In genomic region chr13:20566424-20566916, GRCh38 we compare ENCODE assay signal across 8 cellular contexts. TPM values are rescaled to one million over a fixed set of nuclear protein-coding genes. Genes with fewer than 3 reads are reported as not detected.
DNase-seq lines count a peak whose midpoint lies in the region; ATAC-seq, FAIRE-seq and TF ChIP-seq lines count a peak whose summit lies in the region.

No MANE protein-coding gene starts in this region.

- H4K20me1 ChIP-seq in keratinocyte (ENCODE audit: control insufficient read depth, extremely low read depth, insufficient read depth, low read length) = no peaks in the 10 kb centered on the region

- H3K9me3 Mint-ChIP-seq in stimulated activated memory B cell treated with anti-CD40 and anti-IgM and Interleukin-4, amounts not matched to agents 10 μg/mL and 1 μg/mL and 100 μg/mL, for 72 hours = peaks cover 6% of the 10 kb centered on the region

- H3K4me3 ChIP-seq in AG04450 (ENCODE audit: low read depth, low read length) = peak overlapping the region; percentile 79
- H3K4me3 ChIP-seq in body of pancreas = peak overlapping the region; percentile 70 to 90
- H3K4me3 ChIP-seq in keratinocyte (ENCODE audit: control insufficient read depth in 2 of 3, extremely low read depth in 1 of 3, insufficient read depth in 2 of 3, low read depth in 1 of 3, low read length in 3 of 3) = peak overlapping the region; percentile 68 to 80 (median 69)

- FAIRE-seq in GM12892 (lab: Jason Lieb, UNC) = peak; percentile 58
- FAIRE-seq in keratinocyte (lab: Jason Lieb, UNC) = peak; percentile 29

- no peaks in the 10 kb centered on the region for H3K27me3 Mint-ChIP-seq in stimulated activated memory B cell treated with anti-CD40 and anti-IgM and Interleukin-4, amounts not matched to agents 10 μg/mL and 1 μg/mL and 100 μg/mL, for 72 hours

- peak overlapping the region; percentile 97 for H3K4me3 Mint-ChIP-seq in stimulated activated memory B cell treated with anti-CD40 and anti-IgM and Interleukin-4, amounts not matched to agents 10 μg/mL and 1 μg/mL and 100 μg/mL, for 72 hours

- H3K9me3 ChIP-seq in AG04450 (ENCODE audit: control insufficient read depth, insufficient read depth, low read length) (peaks cover 15% of the 10 kb centered on the region), body of pancreas (no peaks in the 10 kb centered on the region), keratinocyte (ENCODE audit: control insufficient read depth, low read depth, low read length) (peaks cover 6% of the 10 kb centered on the region)

- H3K4me1 ChIP-seq in body of pancreas (peaks cover 7% of the 10 kb centered on the region), keratinocyte (ENCODE audit: control insufficient read depth, extremely low read depth, insufficient read depth, low read length) (peaks cover 2% of the 10 kb centered on the region)

- TF ChIP-seq POLR2A in GM12892 (IDR thresholded peaks at IDR 0.05; ENCODE audit: low read depth, low read length) (no peak), body of pancreas (IDR thresholded peaks at IDR 0.05) (no peak)

- 1 to 2% methylated on average over 21 to 23 of the region's 23 CpGs for WGBS in body of pancreas, 2 donors

- CTCF ChIA-PET in AG04450 (lab: Charles Lee) = no interaction called here

- H3K27me3 ChIP-seq in AG04450 (ENCODE audit: control insufficient read depth, insufficient read depth, low read length) = no peaks in the 10 kb centered on the region
- H3K27me3 ChIP-seq in body of pancreas = no peaks in the 10 kb centered on the region
- no peaks in the 10 kb centered on the region for H3K27me3 ChIP-seq in keratinocyte (ENCODE audit: control insufficient read depth, extremely low read depth, insufficient read depth, low read length)

- ATAC-seq in HG03095 (IDR thresholded peaks at IDR 0.05; ENCODE audit: unreplicated experiment) (peak; percentile 28), body of pancreas (peak; percentile 66), HG03159 (IDR thresholded peaks at IDR 0.05; ENCODE audit: unreplicated experiment) (no peak)
- ATAC-seq in stimulated activated memory B cell treated with anti-CD40 and anti-IgM and Interleukin-4, amounts not matched to agents 10 μg/mL and 1 μg/mL and 100 μg/mL, for 72 hours = no peak

- POLR2A ChIA-PET in AG04450 (lab: Yijun Ruan, JAX) = no interaction called here

- peak overlapping the region; percentile 87 for H2AFZ ChIP-seq in keratinocyte (ENCODE audit: control insufficient read depth, low read length)

- H3K4me1 Mint-ChIP-seq in stimulated activated memory B cell treated with anti-CD40 and anti-IgM and Interleukin-4, amounts not matched to agents 10 μg/mL and 1 μg/mL and 100 μg/mL, for 72 hours = peaks cover 9% of the 10 kb centered on the region

- peak overlapping the region; percentile 96 for H3K27ac Mint-ChIP-seq in stimulated activated memory B cell treated with anti-CD40 and anti-IgM and Interleukin-4, amounts not matched to agents 10 μg/mL and 1 μg/mL and 100 μg/mL, for 72 hours

- dilution Hi-C loops in keratinocyte (cut with MboI; ENCODE audit: extremely low pct_ligation_motif_present, low sequenced_read_pairs) = no loop called here

- H3K36me3 ChIP-seq in body of pancreas (replicated peaks in 1 of 2; ENCODE audit: insufficient read depth in 1 of 2, low read depth in 2 of 2) (no peaks in the 10 kb centered on the region), keratinocyte (ENCODE audit: control insufficient read depth in 2 of 2, extremely low read depth in 1 of 2, insufficient read depth in 2 of 2, low read length in 2 of 2) (no peaks in the 10 kb centered on the region)

- H3K27ac ChIP-seq in AG04450 (ENCODE audit: low read depth, low read length) (peak overlapping the region; percentile 87), body of pancreas (peak overlapping the region; percentile 66 to 95 (median 86)), keratinocyte (ENCODE audit: control insufficient read depth, insufficient read depth, low read length) (peak overlapping the region; percentile 64)

- peaks cover 5% of the 10 kb centered on the region for H3K36me3 Mint-ChIP-seq in stimulated activated memory B cell treated with anti-CD40 and anti-IgM and Interleukin-4, amounts not matched to agents 10 μg/mL and 1 μg/mL and 100 μg/mL, for 72 hours

- DNase-seq in AG04450 (ENCODE audit: low read depth, low spot score) (peak; percentile 53), GM12892 (ENCODE audit: insufficient read length) (no peak), NCI-H82 treated with DMSO at 0.1 percent for 48 hours (lab: John Stamatoyannopoulos, UW; ENCODE audit: unreplicated experiment) (peak; percentile 95), body of pancreas (peak in 2 of 4 donors; percentile 48 to 55), keratinocyte (ENCODE audit: low read depth, low spot score) (no peak)

- H3K9me1 ChIP-seq in keratinocyte (ENCODE audit: control insufficient read depth, extremely low read depth, insufficient read depth, low read length) = no peaks in the 10 kb centered on the region

- H3K4me2 ChIP-seq in keratinocyte (ENCODE audit: control insufficient read depth, extremely low read depth, insufficient read depth, low read depth, low read length) = peak overlapping the region; percentile 79

- no peaks in the 10 kb centered on the region for H3K79me2 ChIP-seq in keratinocyte (ENCODE audit: control insufficient read depth, insufficient read depth, low read length)

- intact Hi-C loops in body of pancreas (cut with DNase I) = no loop called here

- TF ChIP-seq CTCF in AG04450 (IDR thresholded peaks at IDR 0.05; ENCODE audit: low read depth, low read length) (no peak), body of pancreas (IDR thresholded peaks at IDR 0.05) (no peak), keratinocyte (optimal IDR thresholded peaks at IDR 0.05 in 1 of 3, IDR thresholded peaks at IDR 0.05 in 1 of 3, conservative IDR thresholded peaks at IDR 0.05 in 1 of 3; ENCODE audit: extremely low read depth in 1 of 3, insufficient read depth in 2 of 3, low read length in 3 of 3) (no peak)

- peak overlapping the region; percentile 71 for H3K9ac ChIP-seq in keratinocyte (ENCODE audit: control insufficient read depth, extremely low read depth, insufficient read depth, low read length)

RNA-seq across cellular contexts. Expression of gene IFT88, which starts 0.5 kb away (rescaled TPM):
- polyA plus RNA-seq in AG04450 (2011; rRNA removed) = 11.0 and 15.8 TPM in 2 replicates
- 11.4 and 12.6 TPM in 2 replicates for polyA minus RNA-seq in AG04450 (2011; rRNA and poly(A)+ RNA removed)
- polyA plus RNA-seq in GM12892 (2012; ENCODE audit: missing spikeins) = 4.9 TPM
- 10 to 100 TPM in 1 of 2 donors, 1 to 10 TPM in 1; 9.6 to 16.5 TPM for total RNA-seq in body of pancreas
- polyA plus RNA-seq in keratinocyte = 4.6 to 9.5 TPM (median 6.2 TPM) in 3 replicates
- 1.6 TPM for polyA plus RNA-seq in keratinocyte (2011; ENCODE audit: low read depth)
- polyA plus RNA-seq in keratinocyte (2011; cell fraction: cytosol; rRNA removed) = 3.4 and 6.2 TPM in 2 replicates
- 7.7 and 9.8 TPM in 2 replicates for polyA plus RNA-seq in keratinocyte (2011; cell fraction: nucleus; rRNA removed)
- polyA plus RNA-seq in keratinocyte (2012; ENCODE audit: low replicate concordance) = 1.9 and 6.2 TPM in 2 replicates
- polyA minus RNA-seq in keratinocyte = 1.4 to 8.2 TPM (median 4.5 TPM) in 3 replicates
- 6.9 TPM for polyA minus RNA-seq in keratinocyte (2011; cell fraction: cytosol; rRNA and poly(A)+ RNA removed)
- 6.9 and 10.7 TPM in 2 replicates for polyA minus RNA-seq in keratinocyte (2011; cell fraction: nucleus; rRNA and poly(A)+ RNA removed)

RNA-seq across cellular contexts. Expression of gene CRYL1, which starts 40.8 kb away (rescaled TPM):
- polyA plus RNA-seq in AG04450 (2011; rRNA removed) (21.6 and 23.2 TPM in 2 replicates), keratinocyte (27.2 to 30.9 TPM (median 27.6 TPM) in 3 replicates)
- polyA minus RNA-seq in AG04450 (2011; rRNA and poly(A)+ RNA removed) = 11.0 and 16.0 TPM in 2 replicates
- polyA plus RNA-seq in GM12892 (2012; ENCODE audit: missing spikeins) = 10.7 TPM
- total RNA-seq in body of pancreas = 10 to 100 TPM; 14.5 to 32.2 TPM
- polyA plus RNA-seq in keratinocyte (2011; ENCODE audit: low read depth) = 10.2 TPM
- 31.1 and 36.9 TPM in 2 replicates for polyA plus RNA-seq in keratinocyte (2011; cell fraction: cytosol; rRNA removed)
- polyA plus RNA-seq in keratinocyte (2011; cell fraction: nucleus; rRNA removed) = 17.2 and 19.6 TPM in 2 replicates
- 16.1 and 16.5 TPM in 2 replicates for polyA plus RNA-seq in keratinocyte (2012; ENCODE audit: low replicate concordance)
- 22.8 to 32.0 TPM (median 26.7 TPM) in 3 replicates for polyA minus RNA-seq in keratinocyte
- polyA minus RNA-seq in keratinocyte (2011; cell fraction: cytosol; rRNA and poly(A)+ RNA removed) = 20.1 TPM
- polyA minus RNA-seq in keratinocyte (2011; cell fraction: nucleus; rRNA and poly(A)+ RNA removed) = 6.6 and 7.8 TPM in 2 replicates

Comparison
In these comparisons a context has a peak if more than half of its experiments do, and no peak if none do; other contexts are left out.
1. DNase-seq: peak in AG04450 (single experiment) and NCI-H82 treated with DMSO at 0.1 percent for 48 hours (single experiment); none in GM12892 (single experiment) and keratinocyte (single experiment).
2. ATAC-seq: peak in HG03095 (single experiment) and body of pancreas (single experiment); none in stimulated activated memory B cell treated with anti-CD40 and anti-IgM and Interleukin-4, amounts not matched to agents 10 μg/mL and 1 μg/mL and 100 μg/mL, for 72 hours (single experiment) and HG03159 (single experiment).
3. Peak in every context shown above with its lines, with median percentiles within 50 percentile points of each other: H3K27ac ChIP-seq and H3K4me3 ChIP-seq.